Comparison of ENCODE assay signal across 19 cellular contexts in genomic region chr12:13210543-13211190, GRCh38. TPM values are rescaled to one million over a fixed set of nuclear protein-coding genes. Genes with fewer than 3 reads are reported as not detected.
DNase-seq lines count a peak whose midpoint lies in the region; ATAC-seq and TF ChIP-seq lines count a peak whose summit lies in the region.
"Had no signal": no experiment of that assay in that cellular context is flagged by ENCODE, and none has a peak within 500 bp of the region (broad histone marks: within the 10 kb centered on the region; RNA-seq: fewer than 3 reads in every experiment).

No MANE protein-coding gene starts in this region.

- H3K27ac ChIP-seq in GM23248, result peak overlapping the region; percentile 100
- no peak overlapping the region for H3K27ac ChIP-seq in PC-3 (ENCODE audit: low read length)
- H3K27ac ChIP-seq: pancreas, suprapubic skin had no signal

- POLR2A ChIA-PET in PC-3 (lab: Charles Lee; ENCODE audit: unreplicated experiment), result interaction anchor here (0.7 kb wide), 1 partner anchor 112 kb away, joined by 7 read pairs; no protein-coding TSS in a partner anchor

- peak overlapping the region; percentile 83 for H3K4me2 ChIP-seq in GM23248 (ENCODE audit: unreplicated experiment)
- H3K4me2 ChIP-seq in PC-3 (ENCODE audit: low read length), result peak overlapping the region; percentile 28; the same call in 1 of the 2 replicates
- peak overlapping the region; percentile 3 for H3K4me2 ChIP-seq in skeletal muscle satellite cell (ENCODE audit: low read length)

- WGBS in GM23248 (ENCODE audit: low coverage in 1 of 2, low lambda C conversion rate in 2 of 2, missing lambda C conversion rate in 2 of 2), 2 experiments, result 40 to 49% methylated on average over 3 of the region's 3 CpGs

- H2AFZ ChIP-seq in GM23248 (no peak overlapping the region), PC-3 (ENCODE audit: low read length) (no peak overlapping the region)

- no peaks in the 10 kb centered on the region for H3K9me2 ChIP-seq in GM23248 (ENCODE audit: insufficient read depth)
- H3K9me2 ChIP-seq in PC-3 (replicated peaks; ENCODE audit: low read length), result no peaks in the 10 kb centered on the region

- H3K4me3 Mint-ChIP-seq in endothelial cell (ENCODE audit: unreplicated experiment), result no peak overlapping the region
- H3K4me3 Mint-ChIP-seq: central memory CD8-positive, alpha-beta T cell had no signal

- peaks cover 69% of the 10 kb centered on the region for H3K4me1 ChIP-seq in GM23248 (ENCODE audit: insufficient read depth)
- H3K4me1 ChIP-seq in PC-3 (ENCODE audit: insufficient read depth, low read length), result peaks cover 61% of the 10 kb centered on the region
- peaks cover 65% of the 10 kb centered on the region for H3K4me1 ChIP-seq in skeletal muscle satellite cell (ENCODE audit: control insufficient read depth, insufficient read depth, low read length)
- H3K4me1 ChIP-seq: BE2C, pancreas had no signal

- peaks cover 26% of the 10 kb centered on the region for H3K36me3 Mint-ChIP-seq in endothelial cell (ENCODE audit: low read depth, unreplicated experiment)

- peaks cover 95% of the 10 kb centered on the region for H3F3A ChIP-seq in GM23248 (ENCODE audit: insufficient read depth)
- H3F3A ChIP-seq in PC-3 (ENCODE audit: low read length, unreplicated experiment), result peaks cover 4% of the 10 kb centered on the region

- H3K79me2 ChIP-seq in GM23248 (ENCODE audit: insufficient read depth), result peaks cover 94% of the 10 kb centered on the region
- peaks cover 47% of the 10 kb centered on the region for H3K79me2 ChIP-seq in PC-3 (ENCODE audit: low read length)

- no peaks in the 10 kb centered on the region for H3K9me3 Mint-ChIP-seq in endothelial cell (ENCODE audit: unreplicated experiment)
- H3K9me3 Mint-ChIP-seq: central memory CD8-positive, alpha-beta T cell had no signal

- peaks cover 13% of the 10 kb centered on the region; the same call in 1 of the 2 replicates for H4K20me1 ChIP-seq in GM23248 (ENCODE audit: insufficient read depth)
- H4K20me1 ChIP-seq in PC-3 (ENCODE audit: low read length), result peaks cover 15% of the 10 kb centered on the region

- TF ChIP-seq CTCF in PC-3 (conservative IDR thresholded peaks at IDR 0.05; ENCODE audit: low read depth, low read length) (no peak), endothelial cell (IDR thresholded peaks at IDR 0.05; ENCODE audit: unreplicated experiment) (no peak)

- DNase-seq in GM23248, result peak; percentile 69
- no peak for DNase-seq in PC-3
- no peak for DNase-seq in endothelial cell (ENCODE audit: low spot score)
- DNase-seq in foreskin melanocyte, result no peak
- DNase-seq: activated CD4-positive, alpha-beta T cell treated with anti-CD3 and anti-CD28 coated beads, Interleukin-2, amount 50 U/mL, for 1 hour; amniotic stem cell; BE2C; effector memory CD4-positive, alpha-beta T cell; GF-D8; left cardiac atrium; NCI-H1105 treated with DMSO at 0.1 percent for 48 hours; NCI-H82; pancreas; stimulated activated CD4-positive, alpha-beta T cell treated with anti-CD3 and anti-CD28 coated beads, Interleukin-2, amount 100 ng/mL, for 48 hours had no signal

- ATAC-seq in PC-3 (no peak), HG02870 (IDR thresholded peaks at IDR 0.05; ENCODE audit: unreplicated experiment) (no peak), HG02798 (IDR thresholded peaks at IDR 0.05; ENCODE audit: poor library complexity, unreplicated experiment) (no peak)
- ATAC-seq: left cardiac atrium had no signal

- H3K36me3 ChIP-seq in GM23248 (ENCODE audit: low read depth) (peaks cover 66% of the 10 kb centered on the region), PC-3 (ENCODE audit: low read depth, low read length) (peaks cover 50% of the 10 kb centered on the region), skeletal muscle satellite cell (ENCODE audit: insufficient read depth, low read length) (peaks cover 74% of the 10 kb centered on the region)
- H3K36me3 ChIP-seq: BE2C, pancreas had no signal

- H3K4me1 Mint-ChIP-seq in endothelial cell (ENCODE audit: unreplicated experiment), result peaks cover 86% of the 10 kb centered on the region

- H3K27me3 ChIP-seq in GM23248 (replicated peaks; ENCODE audit: insufficient read depth) (no peaks in the 10 kb centered on the region), PC-3 (ENCODE audit: low read length) (no peaks in the 10 kb centered on the region), skeletal muscle satellite cell (ENCODE audit: control insufficient read depth, insufficient read depth, low read length) (no peaks in the 10 kb centered on the region)
- H3K27me3 ChIP-seq: BE2C, pancreas, suprapubic skin had no signal

- H3K9me3 ChIP-seq in GM23248 (ENCODE audit: low read depth) (no peaks in the 10 kb centered on the region), PC-3 (ENCODE audit: low read length) (no peaks in the 10 kb centered on the region), skeletal muscle satellite cell (replicated peaks; ENCODE audit: low read length) (no peaks in the 10 kb centered on the region)
- H3K9me3 ChIP-seq: BE2C, pancreas, suprapubic skin had no signal

- H3K9ac ChIP-seq in GM23248 (peak overlapping the region; percentile 99), PC-3 (ENCODE audit: low read length) (no peak overlapping the region), skeletal muscle satellite cell (ENCODE audit: low read depth, low read length) (peak overlapping the region; percentile 51)

- H3K4me3 ChIP-seq in GM23248 (0 out of 2 replicates have a peak overlapping the region, but pooled peaks have one; percentile 46), PC-3 (ENCODE audit: low read length) (no peak overlapping the region), skeletal muscle satellite cell (ENCODE audit: low read length) (no peak overlapping the region)
- H3K4me3 ChIP-seq: pancreas, suprapubic skin had no signal

- intact Hi-C loops in PC-3 (cut with micrococcal nuclease), result loop anchor here (10.0 kb wide), 1 partner anchor 226 kb away; no protein-coding TSS in a partner anchor

- CTCF ChIA-PET in PC-3 (lab: Charles Lee), result interaction anchor here (0.7 kb wide), 1 partner anchor 225 kb away, joined by 4 read pairs; no protein-coding TSS in a partner anchor

- peak overlapping the region; percentile 95 for H3K27ac Mint-ChIP-seq in endothelial cell (ENCODE audit: unreplicated experiment)

- in situ Hi-C loops in GM23248 (cut with MboI), result loop anchor here (5.0 kb wide), 1 partner anchor 113 kb away; no protein-coding TSS in a partner anchor

- peaks cover 11% of the 10 kb centered on the region for H3K27me3 Mint-ChIP-seq in endothelial cell (ENCODE audit: unreplicated experiment)

- BruUV-seq in PC-3 (replicated peaks; lab: Mats Ljungman, UMichigan), result no TSS peak

RNA-seq across cellular contexts. Expression of gene EMP1, which starts 14.1 kb away (rescaled TPM):
- 631 and 744 TPM in 2 replicates for total RNA-seq in GM23248 (2014; rRNA removed; shearing (Covaris generic))
- polyA plus RNA-seq in GM23248 (2016; fragmentation: Nextera tagmentation; extraction: Ambion mirVana), result 496 and 518 TPM in 2 replicates
- total RNA-seq in PC-3 (2014; rRNA removed), result 158 and 187 TPM in 2 replicates
- total RNA-seq in endothelial cell (ENCODE audit: unreplicated experiment), result 273 TPM
- total RNA-seq in skeletal muscle satellite cell (2012; rRNA removed), result 216 and 411 TPM in 2 replicates

Comparison
In these comparisons a context has a peak if more than half of its experiments do, and no peak if none do; other contexts are left out.
1. H3K4me2 ChIP-seq: peak in every context shown above with its lines; median percentile 83 in GM23248; 28 in PC-3; 3 in skeletal muscle satellite cell.